Comparison of ENCODE assay signal across 17 cellular contexts in genomic region chr18:51182824-51183223, GRCh38. TPM values are rescaled to one million over a fixed set of nuclear protein-coding genes. Genes with fewer than 3 reads are reported as not detected.
DNase-seq lines count a peak whose midpoint lies in the region; ATAC-seq and TF ChIP-seq lines count a peak whose summit lies in the region.
"Had no signal": no experiment of that assay in that cellular context is flagged by ENCODE, and none has a peak within 500 bp of the region (broad histone marks: within the 10 kb centered on the region; RNA-seq: fewer than 3 reads in every experiment).

No MANE protein-coding gene starts in this region.

- H2BK20ac ChIP-seq in H9 (ENCODE audit: low read depth, low read length, poor library complexity, severe bottlenecking): no peak overlapping the region

- intact Hi-C loops in activated naive CD4-positive, alpha-beta T cell treated with anti-CD3 and anti-CD28 coated beads for 36 hours (cut with micrococcal nuclease): loop anchor here (1.0 kb wide), 1 partner anchor 12 kb away; no protein-coding TSS in a partner anchor

- no peak for TF ChIP-seq POLR2A in tibial nerve (IDR thresholded peaks at IDR 0.05)

- H3K23ac ChIP-seq in H9 (ENCODE audit: insufficient read length, low read depth, low read length): no peak overlapping the region

- H3K27ac ChIP-seq in H9 (ENCODE audit: insufficient read length, low read depth, low read length) (no peak overlapping the region), right atrium auricular region (no peak overlapping the region), tibial nerve (no peak overlapping the region)

- peaks cover 6% of the 10 kb centered on the region for H3K79me1 ChIP-seq in H9 (ENCODE audit: insufficient read depth, low read depth, low read length, poor library complexity, severe bottlenecking)

- H3K4me3 ChIP-seq in right atrium auricular region (no peak overlapping the region), tibial nerve (no peak overlapping the region)

- H4K20me1 ChIP-seq in H9 (ENCODE audit: control insufficient read depth, insufficient read depth, insufficient read length): no peaks in the 10 kb centered on the region

- no peak overlapping the region for H2BK120ac ChIP-seq in H9 (ENCODE audit: low read depth, low read length, poor library complexity, severe bottlenecking)

- peaks cover 68% of the 10 kb centered on the region for H3K4me1 Mint-ChIP-seq in activated naive CD4-positive, alpha-beta T cell treated with anti-CD3 and anti-CD28 coated beads for 36 hours (ENCODE audit: low read depth)
- H3K4me1 Mint-ChIP-seq in H9: peaks cover 44 to 47% of the 10 kb centered on the region in 2 experiments
- peaks cover 72% of the 10 kb centered on the region for H3K4me1 Mint-ChIP-seq in activated naive CD8-positive, alpha-beta T cell treated with anti-CD3 and anti-CD28 coated beads, Interleukin-2, amount 50 U/mL, for 24 hours

- H3K79me2 ChIP-seq in H9 (ENCODE audit: insufficient read depth, low read length): peaks cover 64% of the 10 kb centered on the region; the same call in 1 of the 2 replicates

- H3K4me1 ChIP-seq in H9 (ENCODE audit: insufficient read depth, low read length) (no peaks in the 10 kb centered on the region), right atrium auricular region (peaks cover 0 to 13% of the 10 kb centered on the region in 2 donors), tibial nerve (peaks cover 0 to 28% (median 6%) of the 10 kb centered on the region in 4 donors)

- H4K8ac ChIP-seq in H9 (replicated peaks; ENCODE audit: insufficient read length, low read depth, low read length): no peak overlapping the region

- peak; percentile 33 for ATAC-seq in activated naive CD8-positive, alpha-beta T cell treated with anti-CD3 and anti-CD28 coated beads, Interleukin-2, amount 50 U/mL, for 24 hours
- peak; percentile 66 for ATAC-seq in stimulated activated naive CD8-positive, alpha-beta T cell treated with anti-CD3 and anti-CD28 coated beads, Interleukin-15, Interleukin-2, amounts not matched to agents 100 U/mL and 50 U/mL, for 24 hours

- no peak for DNase-seq in activated naive CD4-positive, alpha-beta T cell treated with anti-CD3 and anti-CD28 coated beads for 36 hours
- no peak for DNase-seq in activated naive CD4-positive, alpha-beta T cell treated with anti-CD3 and anti-CD28 coated beads, Interleukin-2, amount 50 U/mL, for 16 hours
- no peak for DNase-seq in H9
- no peak for DNase-seq in activated naive CD8-positive, alpha-beta T cell treated with anti-CD3 and anti-CD28 coated beads, Interleukin-2, amount 50 U/mL, for 24 hours
- DNase-seq in stimulated activated naive CD8-positive, alpha-beta T cell treated with anti-CD3 and anti-CD28 coated beads, Interleukin-15, Interleukin-2, amounts not matched to agents 100 U/mL and 50 U/mL, for 24 hours: no peak
- DNase-seq in NCI-H128 (lab: John Stamatoyannopoulos, UW; ENCODE audit: unreplicated experiment): no peak
- no peak for DNase-seq in right atrium auricular region (ENCODE audit: low spot score)
- DNase-seq in tibial nerve (ENCODE audit: low spot score in 2 of 2): no peak
- DNase-seq: AML-193, DMS79 treated with DMSO at 0.1 percent for 48 hours, KG1, MM.1S, NCI-H1105, NCI-H187 treated with DMSO at 0.1 percent for 48 hours, NCI-H446, NCI-H774, SHP77 treated with DMSO at 0.1 percent for 48 hours had no signal

- H3K23me2 ChIP-seq in H9 (ENCODE audit: insufficient read length, low read depth, low read length, poor library complexity, severe bottlenecking): no peaks in the 10 kb centered on the region

- H2AK5ac ChIP-seq in H9 (ENCODE audit: insufficient read length, low read length): no peak overlapping the region

- TF ChIP-seq CTCF in H9 (conservative IDR thresholded peaks at IDR 0.05) (no peak), right atrium auricular region (IDR thresholded peaks at IDR 0.05) (no peak), tibial nerve (IDR thresholded peaks at IDR 0.05) (no peak)

- no peak overlapping the region for H3K4me2 ChIP-seq in H9 (ENCODE audit: insufficient read depth, insufficient read length, low read length)

- no peak overlapping the region for H4K91ac ChIP-seq in H9 (ENCODE audit: insufficient read length, low read depth, low read length)

- H3K36me3 ChIP-seq in right atrium auricular region: no peaks in the 10 kb centered on the region
- H3K36me3 ChIP-seq in tibial nerve: peaks cover 0 to 19% (median 0%) of the 10 kb centered on the region in 3 donors

- peak overlapping the region; percentile 41 for H3K27ac Mint-ChIP-seq in activated naive CD4-positive, alpha-beta T cell treated with anti-CD3 and anti-CD28 coated beads for 36 hours
- peak overlapping the region in 2 of 3 experiments; percentile 50 to 77; a peak in 3 of 7 replicates for H3K27ac Mint-ChIP-seq in H9
- peak overlapping the region; percentile 59 for H3K27ac Mint-ChIP-seq in activated naive CD8-positive, alpha-beta T cell treated with anti-CD3 and anti-CD28 coated beads, Interleukin-2, amount 50 U/mL, for 24 hours

- no peaks in the 10 kb centered on the region for H3K27me3 Mint-ChIP-seq in activated naive CD4-positive, alpha-beta T cell treated with anti-CD3 and anti-CD28 coated beads for 36 hours (ENCODE audit: low read depth)
- H3K27me3 Mint-ChIP-seq in H9 (ENCODE audit: low read depth): no peaks in the 10 kb centered on the region
- no peaks in the 10 kb centered on the region for H3K27me3 Mint-ChIP-seq in activated naive CD8-positive, alpha-beta T cell treated with anti-CD3 and anti-CD28 coated beads, Interleukin-2, amount 50 U/mL, for 24 hours

- no peak overlapping the region for H2BK12ac ChIP-seq in H9 (ENCODE audit: insufficient read length, low read depth, low read length)

- no peak overlapping the region for H3K4me3 Mint-ChIP-seq in activated naive CD4-positive, alpha-beta T cell treated with anti-CD3 and anti-CD28 coated beads for 36 hours
- H3K4me3 Mint-ChIP-seq in H9: no peak overlapping the region
- H3K4me3 Mint-ChIP-seq in activated naive CD8-positive, alpha-beta T cell treated with anti-CD3 and anti-CD28 coated beads, Interleukin-2, amount 50 U/mL, for 24 hours: no peak overlapping the region

- H3K27me3 ChIP-seq in H9 (ENCODE audit: insufficient read depth, low read length): no peaks in the 10 kb centered on the region
- no peaks in the 10 kb centered on the region for H3K27me3 ChIP-seq in right atrium auricular region
- H3K27me3 ChIP-seq in tibial nerve: no peaks in the 10 kb centered on the region

- H2AFZ ChIP-seq in H9 (ENCODE audit: low read length): no peak overlapping the region

- H3K36me3 Mint-ChIP-seq in activated naive CD4-positive, alpha-beta T cell treated with anti-CD3 and anti-CD28 coated beads for 36 hours (ENCODE audit: low read depth): peaks cover 44% of the 10 kb centered on the region
- H3K36me3 Mint-ChIP-seq in H9 (ENCODE audit: insufficient read depth in 1 of 3, low read depth in 3 of 3): peaks cover 19 to 45% (median 37%) of the 10 kb centered on the region in 3 experiments
- H3K36me3 Mint-ChIP-seq in activated naive CD8-positive, alpha-beta T cell treated with anti-CD3 and anti-CD28 coated beads, Interleukin-2, amount 50 U/mL, for 24 hours (ENCODE audit: low read depth): peaks cover 53% of the 10 kb centered on the region

- H2BK5ac ChIP-seq in H9 (ENCODE audit: insufficient read length, low read length): no peak overlapping the region

- no peaks in the 10 kb centered on the region for H3K9me3 Mint-ChIP-seq in activated naive CD4-positive, alpha-beta T cell treated with anti-CD3 and anti-CD28 coated beads for 36 hours
- no peaks in the 10 kb centered on the region for H3K9me3 Mint-ChIP-seq in H9
- no peaks in the 10 kb centered on the region for H3K9me3 Mint-ChIP-seq in activated naive CD8-positive, alpha-beta T cell treated with anti-CD3 and anti-CD28 coated beads, Interleukin-2, amount 50 U/mL, for 24 hours

- H3T11ph ChIP-seq in H9 (ENCODE audit: low read length): no peak overlapping the region

- no peaks in the 10 kb centered on the region for H3K9me3 ChIP-seq in H9 (ENCODE audit: control insufficient read depth, low read depth, low read length)
- no peaks in the 10 kb centered on the region for H3K9me3 ChIP-seq in right atrium auricular region
- H3K9me3 ChIP-seq in tibial nerve: no peaks in the 10 kb centered on the region

- TF ChIP-seq EP300 in tibial nerve (IDR thresholded peaks at IDR 0.05): no peak

- no peak overlapping the region for H3K9ac ChIP-seq in H9 (ENCODE audit: extremely low read depth, insufficient read length, low read length)

- no peak overlapping the region for H4K5ac ChIP-seq in H9 (ENCODE audit: insufficient read length, low read depth, low read length)

- H3K18ac ChIP-seq in H9 (ENCODE audit: insufficient read length, low read depth, low read length): no peak overlapping the region

- CTCF ChIA-PET in activated naive CD4-positive, alpha-beta T cell treated with anti-CD3 and anti-CD28 coated beads for 36 hours (lab: Charles Lee): interaction anchor here (1.9 kb wide), 1 partner anchor 10 kb away, joined by 6 read pairs; no protein-coding TSS in a partner anchor

- no peak overlapping the region for H3K14ac ChIP-seq in H9 (ENCODE audit: insufficient read depth, low read length)

- H3K4ac ChIP-seq in H9 (ENCODE audit: low read depth, low read length): no peak overlapping the region

- no peak overlapping the region for H3K56ac ChIP-seq in H9 (ENCODE audit: insufficient read length, low read depth, low read length)

- no peak overlapping the region for H2BK15ac ChIP-seq in H9 (ENCODE audit: low read depth, low read length)

RNA-seq across cellular contexts. Expression of gene MEX3C, which starts 14.7 kb away (rescaled TPM):
- total RNA-seq in activated naive CD4-positive, alpha-beta T cell treated with anti-CD3 and anti-CD28 coated beads for 36 hours: 10 to 100 TPM; 50.9 to 52.4 TPM
- total RNA-seq in H9 (2021): 98.1 and 99.2 TPM in 2 replicates
- 10 to 100 TPM; 15.9 to 16.2 TPM for total RNA-seq in right atrium auricular region
- 10 to 100 TPM; 24.0 to 32.8 (median 28.5) TPM for total RNA-seq in tibial nerve
